In the genomic region with DNA sequence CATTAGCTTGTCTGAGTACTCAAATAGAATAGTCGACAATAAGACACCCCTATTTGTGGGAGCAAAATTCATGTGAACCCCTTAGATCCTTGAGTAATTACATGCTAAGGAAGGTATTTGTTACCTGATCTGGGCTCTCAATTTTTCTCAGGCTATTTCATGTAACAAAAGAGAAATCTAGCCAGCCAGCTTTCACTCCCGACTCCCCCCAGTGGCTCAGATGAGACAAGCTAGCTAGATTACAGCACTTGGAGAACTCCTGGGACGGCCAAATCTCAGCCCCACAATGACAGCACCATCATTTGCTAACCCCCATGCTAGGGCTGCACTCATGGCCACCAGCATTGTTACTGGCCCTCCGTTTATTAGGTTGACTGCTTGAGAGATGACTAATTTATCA, we compare ENCODE assay signal across 8 cellular contexts. TPM values are rescaled to one million over a fixed set of nuclear protein-coding genes. Genes with fewer than 3 reads are reported as not detected.
DNase-seq lines count a peak whose midpoint lies in the region; TF ChIP-seq lines count a peak whose summit lies in the region.
"Had no signal": no experiment of that assay in that cellular context is flagged by ENCODE, and none has a peak within 500 bp of the region (broad histone marks: within the 10 kb centered on the region; RNA-seq: fewer than 3 reads in every experiment).

No MANE protein-coding gene starts in this region.

- H3K36me3 ChIP-seq in GM06990 (ENCODE audit: control insufficient read depth, insufficient read depth, low read length) (no peaks in the 10 kb centered on the region), KMS-11 (ENCODE audit: insufficient read depth) (no peaks in the 10 kb centered on the region), WERI-Rb-1 (no peaks in the 10 kb centered on the region), ovary (no peaks in the 10 kb centered on the region)

- intact Hi-C loops in ovary (cut with DNase I): loop anchor here in 2 of 4 donors (5.0 to 10.0 kb wide), 3 partner anchors 98 to 218 kb away; no protein-coding TSS in a partner anchor

- H3K27me3 ChIP-seq in GM06990 (replicated peaks; ENCODE audit: control insufficient read depth, insufficient read depth, low read length): peaks cover 2% of the 10 kb centered on the region
- H3K27me3 ChIP-seq in KMS-11 (ENCODE audit: insufficient read depth, low read depth): no peaks in the 10 kb centered on the region
- no peaks in the 10 kb centered on the region for H3K27me3 ChIP-seq in WERI-Rb-1 (ENCODE audit: insufficient read depth, low read depth, severe bottlenecking)
- no peaks in the 10 kb centered on the region for H3K27me3 ChIP-seq in ovary
- H3K27me3 ChIP-seq: neutrophil had no signal

- 14 to 24% (median 23%) methylated on average over 4 of the region's 4 CpGs for WGBS in ovary, 3 donors

- TF ChIP-seq POLR2A in ovary (IDR thresholded peaks at IDR 0.05): no peak

- no peak for TF ChIP-seq EP300 in ovary (IDR thresholded peaks at IDR 0.05)

- H3K4me1 ChIP-seq in KMS-11 (ENCODE audit: low read depth, poor library complexity, severe bottlenecking): peaks cover 5% of the 10 kb centered on the region
- H3K4me1 ChIP-seq in ovary (ENCODE audit: insufficient read depth): no peaks in the 10 kb centered on the region

- no peak overlapping the region for H3K4me3 ChIP-seq in GM06990 (replicated peaks; ENCODE audit: low read depth, low read length)
- H3K4me3 ChIP-seq in KMS-11 (IDR thresholded peaks at IDR 0.05; ENCODE audit: insufficient read depth, low read depth, low read length): no peak overlapping the region
- no peak overlapping the region for H3K4me3 ChIP-seq in WERI-Rb-1 (ENCODE audit: low read depth, low read length)
- H3K4me3 ChIP-seq in ovary: no peak overlapping the region

- H3K9ac ChIP-seq in KMS-11: no peak overlapping the region

- DNase-seq in GM06990 (ENCODE audit: extremely low read depth, insufficient read length) (no peak), WERI-Rb-1 (peak; percentile 70), iris pigment epithelial cell (ENCODE audit: low read depth) (peak; percentile 60), putamen (ENCODE audit: low spot score) (no peak), DMS153 (lab: John Stamatoyannopoulos, UW) (no peak), ovary (no peak)

- H3K79me2 ChIP-seq in KMS-11 (ENCODE audit: insufficient read depth, low read depth): no peaks in the 10 kb centered on the region

- no peak overlapping the region for H2AFZ ChIP-seq in KMS-11 (ENCODE audit: low read depth)

- H4K20me1 ChIP-seq in KMS-11 (ENCODE audit: insufficient read depth): no peaks in the 10 kb centered on the region

- H3K4me2 ChIP-seq in KMS-11: no peak overlapping the region

- no peak overlapping the region for H3K27ac ChIP-seq in KMS-11
- H3K27ac ChIP-seq in WERI-Rb-1: no peak overlapping the region
- H3K27ac ChIP-seq in ovary: no peak overlapping the region
- H3K27ac ChIP-seq: neutrophil had no signal

- TF ChIP-seq CTCF in GM06990 (IDR thresholded peaks at IDR 0.05; ENCODE audit: insufficient read depth, low read length, poor library complexity, severe bottlenecking) (peak; percentile 76), KMS-11 (conservative IDR thresholded peaks at IDR 0.05; ENCODE audit: low read depth, low read length) (peak; percentile 68), WERI-Rb-1 (IDR thresholded peaks at IDR 0.05; ENCODE audit: low read depth, low read length) (peak; percentile 67), ovary (IDR thresholded peaks at IDR 0.05) (no peak)

- H3K9me3 ChIP-seq in WERI-Rb-1 (ENCODE audit: severe bottlenecking) (no peaks in the 10 kb centered on the region), ovary (no peaks in the 10 kb centered on the region)
- H3K9me3 ChIP-seq: neutrophil had no signal

RNA-seq across cellular contexts. Expression of a gene that starts 41.3 kb away (rescaled TPM):
- 1 to 10 TPM in 4 of 7 donors, under 1 TPM in 2, not detected in 1; 0.36 to 2.5 (median 2.3) TPM for total RNA-seq in ovary
- polyA plus RNA-seq in ovary: 10 to 100 TPM in 1 of 2 donors, under 1 TPM in 1; 0.33 to 10.3 TPM

RNA-seq across cellular contexts. Expression of a gene that starts 44.4 kb away (rescaled TPM):
- total RNA-seq in ovary: 100 to 1,000 TPM in 1 of 7 donors, 10 to 100 TPM in 1, 1 to 10 TPM in 3, under 1 TPM in 2; 0.81 to 126 (median 1.3) TPM
- polyA plus RNA-seq in ovary: 1,000 to 10,000 TPM in 1 of 2 donors, 1 to 10 TPM in 1; 1.4 to 1,570 TPM

Comparison
In these comparisons a context has a peak if more than half of its experiments do, and no peak if none do; other contexts are left out.
1. DNase-seq: peak in WERI-Rb-1 (single experiment) and iris pigment epithelial cell (single experiment); none in GM06990 (single experiment), putamen (single experiment), DMS153 (single experiment) and ovary (0 of 5).
2. CTCF ChIP-seq: peak in GM06990 (single experiment), KMS-11 (single experiment) and WERI-Rb-1 (single experiment); none in ovary (0 of 3).